38 cellular contexts compared by ENCODE assay signal in the genomic region with DNA sequence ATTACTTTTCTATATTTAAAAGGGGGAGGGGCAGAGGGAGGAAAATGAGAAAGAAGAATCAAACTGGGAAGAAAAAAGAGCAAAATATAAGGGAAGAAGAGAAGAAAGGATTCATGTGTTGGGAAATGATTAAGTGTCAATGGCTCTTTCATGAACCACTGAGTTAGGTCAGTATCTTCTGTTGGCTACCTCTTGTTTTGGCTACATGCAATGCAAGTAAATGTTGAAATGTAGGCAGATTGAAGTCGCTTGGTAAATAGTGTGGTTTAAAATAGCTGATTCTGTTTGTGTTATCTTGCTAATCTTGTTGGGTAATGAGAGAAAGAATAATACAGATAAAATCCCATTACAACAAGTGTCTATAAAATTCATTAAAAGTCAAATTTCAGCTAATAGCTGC. TPM values are rescaled to one million over a fixed set of nuclear protein-coding genes. Genes with fewer than 3 reads are reported as not detected.
"Had no signal": no experiment of that assay in that cellular context is flagged by ENCODE, and none has a peak within 500 bp of the region (broad histone marks: within the 10 kb centered on the region; RNA-seq: fewer than 3 reads in every experiment).

No MANE protein-coding gene starts in this region.

- H3K27ac ChIP-seq: adrenal gland, body of pancreas, brain microvascular endothelial cell, cardiac muscle cell, VCaP had no signal

- H3K36me3 Mint-ChIP-seq: activated CD4-positive, alpha-beta memory T cell treated with anti-CD3 and anti-CD28 coated beads for 36 hours; activated naive CD4-positive, alpha-beta T cell treated with anti-CD3 and anti-CD28 coated beads, Interleukin-2, amount 50 U/mL, for 72 hours; activated naive CD8-positive, alpha-beta T cell treated with anti-CD3 and anti-CD28 coated beads for 36 hours had no signal

- ATAC-seq: activated CD8-positive, alpha-beta T cell treated with anti-CD3 and anti-CD28 coated beads for 36 hours; activated naive CD4-positive, alpha-beta T cell treated with anti-CD3 and anti-CD28 coated beads, Interleukin-2, amount 50 U/mL, for 72 hours; activated T-cell treated with anti-CD3 and anti-CD28 coated beads, Interleukin-2, amount 50 U/mL, for 4 hours; activated T-cell treated with anti-CD3 and anti-CD28 coated beads, Interleukin-2, amount 50 U/mL, for 72 hours; activated T-helper 17 cell treated with anti-CD3 and anti-CD28 coated beads, Interleukin-2, amount 50 U/mL, for 72 hours; body of pancreas had no signal

- H3K4me3 Mint-ChIP-seq: activated B cell treated with CpG ODN at 0.5 μM for 24 hours; activated CD4-positive, alpha-beta memory T cell treated with anti-CD3 and anti-CD28 coated beads for 36 hours; activated CD4-positive, alpha-beta T cell treated with anti-CD3 and anti-CD28 coated beads, Interleukin-2, amount 10 ng/mL, durations not matched to agents 7 days and 5 days; activated CD8-positive, alpha-beta T cell treated with anti-CD3 and anti-CD28 coated beads for 36 hours; activated naive CD4-positive, alpha-beta T cell treated with anti-CD3 and anti-CD28 coated beads for 36 hours; activated naive CD8-positive, alpha-beta T cell treated with anti-CD3 and anti-CD28 coated beads for 36 hours; activated T-cell treated with anti-CD3 and anti-CD28 coated beads, Interleukin-2, amount 50 U/mL, for 4 hours; activated T-cell treated with anti-CD3 and anti-CD28 coated beads, Interleukin-2, amount 50 U/mL, for 72 hours; activated T-helper 1 cell treated with anti-CD3 and anti-CD28 coated beads, Interleukin-12 subunit alpha, Interleukin-12 subunit beta, Interleukin-2, Interleukin-4 antibody, amounts not matched to agents 30 ng/mL and 10 ng/mL and 1 ng/mL, durations not matched to agents 14 hours and 24 hours and 36 hours; activated T-helper 17 cell treated with anti-CD3 and anti-CD28 coated beads, Interleukin-2, amount 50 U/mL, for 72 hours; central memory CD8-positive, alpha-beta T cell; T-helper 1 cell treated with Interleukin-12 subunit alpha and Interleukin-12 subunit beta and Interleukin-4 antibody, amounts not matched to agents 30 μg/mL and 1 μg/mL, for 36 hours; T-helper 2 cell treated with Interferon-gamma antibody and Interleukin-4, amounts not matched to agents 5 μg/mL and 100 μg/mL, for 36 hours had no signal

- H3K4me3 ChIP-seq: adrenal gland, body of pancreas, cardiac muscle cell had no signal

- H3K9me3 Mint-ChIP-seq: activated B cell treated with CpG ODN at 0.5 μM for 24 hours; activated CD4-positive, alpha-beta memory T cell treated with anti-CD3 and anti-CD28 coated beads for 36 hours; activated CD4-positive, alpha-beta T cell treated with anti-CD3 and anti-CD28 coated beads, Interleukin-2, amount 10 ng/mL, durations not matched to agents 7 days and 5 days; activated CD8-positive, alpha-beta T cell treated with anti-CD3 and anti-CD28 coated beads for 36 hours; activated naive CD4-positive, alpha-beta T cell treated with anti-CD3 and anti-CD28 coated beads for 36 hours; activated naive CD4-positive, alpha-beta T cell treated with anti-CD3 and anti-CD28 coated beads, Interleukin-2, amount 50 U/mL, for 72 hours; activated naive CD8-positive, alpha-beta T cell treated with anti-CD3 and anti-CD28 coated beads for 36 hours; activated T-cell treated with anti-CD3 and anti-CD28 coated beads, Interleukin-2, amount 50 U/mL, for 4 hours; activated T-cell treated with anti-CD3 and anti-CD28 coated beads, Interleukin-2, amount 50 U/mL, for 72 hours; activated T-helper 1 cell treated with anti-CD3 and anti-CD28 coated beads, Interleukin-12 subunit alpha, Interleukin-12 subunit beta, Interleukin-2, Interleukin-4 antibody, amounts not matched to agents 30 ng/mL and 10 ng/mL and 1 ng/mL, durations not matched to agents 14 hours and 24 hours and 36 hours; activated T-helper 17 cell treated with anti-CD3 and anti-CD28 coated beads, Interleukin-2, amount 50 U/mL, for 72 hours; central memory CD8-positive, alpha-beta T cell; T-helper 1 cell treated with Interleukin-12 subunit alpha and Interleukin-12 subunit beta and Interleukin-4 antibody, amounts not matched to agents 30 μg/mL and 1 μg/mL, for 36 hours; T-helper 2 cell treated with Interferon-gamma antibody and Interleukin-4, amounts not matched to agents 5 μg/mL and 100 μg/mL, for 36 hours had no signal

- H3K27me3 Mint-ChIP-seq: activated B cell treated with CpG ODN at 0.5 μM for 24 hours; activated CD4-positive, alpha-beta memory T cell treated with anti-CD3 and anti-CD28 coated beads for 36 hours; activated T-helper 17 cell treated with anti-CD3 and anti-CD28 coated beads, Interleukin-2, amount 50 U/mL, for 72 hours had no signal

- H3K27ac Mint-ChIP-seq: activated B cell treated with CpG ODN at 0.5 μM for 24 hours; activated CD4-positive, alpha-beta memory T cell treated with anti-CD3 and anti-CD28 coated beads for 36 hours; activated CD4-positive, alpha-beta T cell treated with anti-CD3 and anti-CD28 coated beads, Interleukin-2, amount 10 ng/mL, durations not matched to agents 7 days and 5 days; activated CD8-positive, alpha-beta T cell treated with anti-CD3 and anti-CD28 coated beads for 36 hours; activated naive CD4-positive, alpha-beta T cell treated with anti-CD3 and anti-CD28 coated beads for 36 hours; activated naive CD4-positive, alpha-beta T cell treated with anti-CD3 and anti-CD28 coated beads, Interleukin-2, amount 50 U/mL, for 72 hours; activated naive CD8-positive, alpha-beta T cell treated with anti-CD3 and anti-CD28 coated beads for 36 hours; activated T-cell treated with anti-CD3 and anti-CD28 coated beads, Interleukin-2, amount 50 U/mL, for 72 hours; activated T-helper 1 cell treated with anti-CD3 and anti-CD28 coated beads, Interleukin-12 subunit alpha, Interleukin-12 subunit beta, Interleukin-2, Interleukin-4 antibody, amounts not matched to agents 30 ng/mL and 10 ng/mL and 1 ng/mL, durations not matched to agents 14 hours and 24 hours and 36 hours; activated T-helper 17 cell treated with anti-CD3 and anti-CD28 coated beads, Interleukin-2, amount 50 U/mL, for 72 hours; T-helper 1 cell treated with Interleukin-12 subunit alpha and Interleukin-12 subunit beta and Interleukin-4 antibody, amounts not matched to agents 30 μg/mL and 1 μg/mL, for 36 hours; T-helper 2 cell treated with Interferon-gamma antibody and Interleukin-4, amounts not matched to agents 5 μg/mL and 100 μg/mL, for 36 hours had no signal

- FAIRE-seq: astrocyte, bronchial epithelial cell, TTC549 had no signal

- DNase-seq: activated B cell treated with CpG ODN at 0.5 μM for 24 hours; activated CD4-positive, alpha-beta memory T cell treated with anti-CD3 and anti-CD28 coated beads for 36 hours; activated CD4-positive, alpha-beta T cell treated with anti-CD3 and anti-CD28 coated beads for 4 hours; activated CD4-positive, alpha-beta T cell treated with anti-CD3 and anti-CD28 coated beads, Interleukin-2, amount 10 ng/mL, durations not matched to agents 7 days and 5 days; activated CD4-positive, CD25-positive, alpha-beta regulatory T cell treated with anti-CD3 and anti-CD28 coated beads, Interleukin-2, amount 50 U/mL, for 72 hours; activated CD8-positive, alpha-beta memory T cell treated with anti-CD3 and anti-CD28 coated beads, Interleukin-2, amount 50 U/mL, for 4 hours; activated CD8-positive, alpha-beta T cell treated with anti-CD3 and anti-CD28 coated beads for 36 hours; activated effector memory CD4-positive, alpha-beta T cell treated with anti-CD3 and anti-CD28 coated beads, Interleukin-2, amount 50 U/mL, for 16 hours; activated gamma-delta T cell treated with Interleukin-2 at 50 U/mL for 16 hours; activated naive CD4-positive, alpha-beta T cell; activated naive CD4-positive, alpha-beta T cell treated with anti-CD3 and anti-CD28 coated beads for 36 hours; activated naive CD4-positive, alpha-beta T cell treated with anti-CD3 and anti-CD28 coated beads, Interleukin-2, amount 50 U/mL, for 16 hours; activated naive CD8-positive, alpha-beta T cell treated with anti-CD3 and anti-CD28 coated beads for 36 hours; activated T-cell treated with anti-CD3 and anti-CD28 coated beads for 4 hours; activated T-cell treated with anti-CD3 and anti-CD28 coated beads, Interleukin-2, amount 50 U/mL, for 1 hour; activated T-cell treated with anti-CD3 and anti-CD28 coated beads, Interleukin-2, amount 50 U/mL, for 4 hours; activated T-cell treated with anti-CD3 and anti-CD28 coated beads, Interleukin-2, amount 50 U/mL, for 72 hours; adrenal gland; amygdala; aorta; body of pancreas; brain microvascular endothelial cell; caudate nucleus; cerebellar nuclear complex; T-helper 1 cell; T-helper 2 cell; T-helper 9 cell had no signal

- H3K9me3 ChIP-seq: adrenal gland, body of pancreas had no signal

- H3K4me1 ChIP-seq: adrenal gland, body of pancreas had no signal

- H3K4me1 Mint-ChIP-seq: activated B cell treated with CpG ODN at 0.5 μM for 24 hours; activated CD4-positive, alpha-beta T cell treated with anti-CD3 and anti-CD28 coated beads, Interleukin-2, amount 10 ng/mL, durations not matched to agents 7 days and 5 days; activated T-helper 17 cell treated with anti-CD3 and anti-CD28 coated beads, Interleukin-2, amount 50 U/mL, for 72 hours; central memory CD8-positive, alpha-beta T cell had no signal

RNA-seq across cellular contexts. Expression of a gene that starts 40.6 kb away (rescaled TPM):
- total RNA-seq: activated B cell treated with CpG ODN at 0.5 μM for 24 hours; activated CD8-positive, alpha-beta T cell treated with anti-CD3 and anti-CD28 coated beads for 36 hours had no signal
